16 cellular contexts compared by ENCODE assay signal in the genomic region with DNA sequence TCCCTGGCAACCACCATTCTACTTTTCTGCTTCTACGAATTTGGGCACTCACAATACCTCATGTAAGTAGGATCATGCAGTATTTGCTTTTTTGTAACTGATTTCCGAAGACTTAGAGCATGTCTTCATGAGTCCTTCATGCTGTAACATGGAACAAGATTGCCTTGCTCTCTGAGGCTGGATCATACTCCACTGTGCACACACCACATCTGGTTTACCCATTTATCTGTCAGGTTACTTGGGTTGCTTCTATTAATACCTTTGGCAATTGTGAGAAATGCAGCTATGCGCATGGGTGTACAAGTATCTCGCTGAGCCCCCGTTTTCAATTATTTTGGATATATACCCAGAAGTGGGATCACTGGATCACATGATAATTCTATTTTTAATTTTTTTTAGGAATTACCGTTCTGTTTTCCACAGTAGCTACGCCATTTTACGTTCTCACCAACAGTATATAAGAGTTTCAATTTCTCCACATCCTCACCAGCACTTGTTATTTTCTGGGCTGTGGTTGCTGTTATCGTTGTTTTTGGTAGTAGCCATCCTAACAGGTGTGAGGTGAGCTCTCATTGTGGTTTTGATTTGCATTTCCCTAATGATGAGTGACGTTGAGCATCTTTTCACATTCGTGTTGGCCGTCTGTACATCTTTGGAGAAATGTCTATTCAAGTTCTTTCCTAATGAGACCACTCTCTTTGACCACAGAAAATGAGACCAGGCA. TPM values are rescaled to one million over a fixed set of nuclear protein-coding genes. Genes with fewer than 3 reads are reported as not detected.
DNase-seq lines count a peak whose midpoint lies in the region; ATAC-seq, FAIRE-seq and TF ChIP-seq lines count a peak whose summit lies in the region.
"Had no signal": no experiment of that assay in that cellular context is flagged by ENCODE, and none has a peak within 500 bp of the region (broad histone marks: within the 10 kb centered on the region; RNA-seq: fewer than 3 reads in every experiment).

No MANE protein-coding gene starts in this region.

- H3K4me2 ChIP-seq in SU-DHL-6 (ENCODE audit: low read depth, low read length, poor library complexity, severe bottlenecking): peak overlapping the region; percentile 53

- TF ChIP-seq CTCF in SU-DHL-6 (IDR thresholded peaks at IDR 0.05; ENCODE audit: insufficient read depth, low read length, poor library complexity, severe bottlenecking) (no peak), osteocyte (IDR thresholded peaks at IDR 0.05) (no peak), brain microvascular endothelial cell (IDR thresholded peaks at IDR 0.05; ENCODE audit: low read depth, low read length, missing control alignments) (no peak), lower leg skin (IDR thresholded peaks at IDR 0.05) (no peak)

- no peak overlapping the region for H3K27ac Mint-ChIP-seq in osteocyte (ENCODE audit: unreplicated experiment)

- DNase-seq in GM12892 (ENCODE audit: insufficient read length) (no peak), osteocyte (ENCODE audit: extremely low spot score, unreplicated experiment) (no peak), brain microvascular endothelial cell (no peak), sciatic nerve (ENCODE audit: low spot score) (no peak), lower leg skin (ENCODE audit: low spot score in 2 of 2) (no peak)
- DNase-seq: activated T-cell treated with anti-CD3 and anti-CD28 coated beads, Interleukin-2, amount 50 U/mL, for 48 hours; GDM1; right cardiac atrium; Right ventricle myocardium superior had no signal

- intact Hi-C loops in sciatic nerve (cut with DNase I) (no loop called here), lower leg skin (cut with DNase I; ENCODE audit: low total_unique reads) (no loop called here)

- peaks cover 19% of the 10 kb centered on the region for H3K4me1 Mint-ChIP-seq in osteocyte (ENCODE audit: unreplicated experiment)

- H3K36me3 ChIP-seq in SU-DHL-6 (ENCODE audit: low read length) (no peaks in the 10 kb centered on the region), brain microvascular endothelial cell (replicated peaks) (no peaks in the 10 kb centered on the region)

- in situ Hi-C loops in brain microvascular endothelial cell (cut with HindIII; ENCODE audit: low pct_ligation_motif_present, low sequenced_read_pairs): no loop called here

- H3K27me3 Mint-ChIP-seq in osteocyte (ENCODE audit: unreplicated experiment): no peaks in the 10 kb centered on the region

- no peaks in the 10 kb centered on the region for H3K9me3 ChIP-seq in SU-DHL-6 (ENCODE audit: insufficient read depth, low read length)

- H3K4me3 ChIP-seq in SU-DHL-6 (ENCODE audit: insufficient read depth, low read length, poor library complexity, severe bottlenecking) (no peak overlapping the region), brain microvascular endothelial cell (ENCODE audit: low read depth, low read length) (no peak overlapping the region), lower leg skin (ENCODE audit: low read depth, poor library complexity, severe bottlenecking) (no peak overlapping the region)

- no peaks in the 10 kb centered on the region for H4K20me1 ChIP-seq in SU-DHL-6 (ENCODE audit: low read depth, low read length)

- H3K27ac ChIP-seq in SU-DHL-6 (ENCODE audit: low read depth, low read length) (peak overlapping the region; percentile 82), brain microvascular endothelial cell (no peak overlapping the region)
- H3K27ac ChIP-seq: VCaP had no signal

- peak; percentile 94 for FAIRE-seq in GM12892 (lab: Jason Lieb, UNC)
- FAIRE-seq: bronchial epithelial cell had no signal

- H3F3A ChIP-seq in SU-DHL-6 (ENCODE audit: insufficient read depth): peaks cover 15% of the 10 kb centered on the region; the same call in 1 of the 2 replicates

- H3K9me3 Mint-ChIP-seq in osteocyte (ENCODE audit: unreplicated experiment): no peaks in the 10 kb centered on the region

- ATAC-seq in GM21367 (IDR thresholded peaks at IDR 0.05; ENCODE audit: unreplicated experiment) (peak; percentile 42), HG03045 (IDR thresholded peaks at IDR 0.05; ENCODE audit: unreplicated experiment) (peak; percentile 56), sciatic nerve (no peak)
- ATAC-seq: right cardiac atrium had no signal

- WGBS in lower leg skin, 2 donors: 66 to 67% methylated on average over 12 of the region's 12 CpGs

- no peaks in the 10 kb centered on the region for H3K36me3 Mint-ChIP-seq in osteocyte (ENCODE audit: unreplicated experiment)

- H3K9ac ChIP-seq in SU-DHL-6 (ENCODE audit: low read length): no peak overlapping the region

- H2AFZ ChIP-seq in SU-DHL-6 (ENCODE audit: low read depth, low read length, severe bottlenecking): no peak overlapping the region

- H3K27me3 ChIP-seq in SU-DHL-6 (ENCODE audit: low read length) (no peaks in the 10 kb centered on the region), brain microvascular endothelial cell (replicated peaks) (no peaks in the 10 kb centered on the region)

- H3K79me2 ChIP-seq in SU-DHL-6 (ENCODE audit: insufficient read depth, low read length): no peaks in the 10 kb centered on the region

- H3K9me2 ChIP-seq in SU-DHL-6 (replicated peaks; ENCODE audit: insufficient read depth, low read length): no peaks in the 10 kb centered on the region

- no peak overlapping the region for H3K4me3 Mint-ChIP-seq in osteocyte (ENCODE audit: unreplicated experiment)

- TF ChIP-seq POLR2A in GM12892 (IDR thresholded peaks at IDR 0.05; ENCODE audit: low read depth, low read length): no peak
- no peak for TF ChIP-seq POLR2A in lower leg skin (IDR thresholded peaks at IDR 0.05)

RNA-seq across cellular contexts. Expression of a gene that starts 10.7 kb away (rescaled TPM):
- 51.9 TPM for polyA plus RNA-seq in GM12892 (2012; ENCODE audit: missing spikeins)
- total RNA-seq in osteocyte: 0.39 TPM in 1 of 2 replicates, not detected in the other
- 9.4 TPM for total RNA-seq in sciatic nerve
- total RNA-seq in lower leg skin: 1 to 10 TPM in 2 of 4 donors, under 1 TPM in 2; 0.21 to 3.4 (median 1.9) TPM
- total RNA-seq: NCI-H460 had no signal

RNA-seq across cellular contexts. Expression of a gene that starts 48.8 kb away (rescaled TPM):
- polyA plus RNA-seq in GM12892 (2012; ENCODE audit: missing spikeins): 7.4 TPM
- total RNA-seq in osteocyte (0.76 and 4.1 TPM in 2 replicates), sciatic nerve (8.6 TPM), lower leg skin (10 to 100 TPM; 49.5 to 95.7 (median 60.8) TPM)

RNA-seq across cellular contexts. Expression of a gene that starts 53.9 kb away (rescaled TPM):
- polyA plus RNA-seq in GM12892 (2012; ENCODE audit: missing spikeins): not detected
- total RNA-seq in osteocyte (not detected in 2 replicates), sciatic nerve (not detected), lower leg skin (not detected)
- total RNA-seq: bronchial epithelial cell, mesenteric fat pad, NCI-H460, right cardiac atrium, Right ventricle myocardium superior had no signal
- polyA plus RNA-seq: right cardiac atrium had no signal
